Comparison of ENCODE assay signal across 8 cellular contexts in the genomic region with DNA sequence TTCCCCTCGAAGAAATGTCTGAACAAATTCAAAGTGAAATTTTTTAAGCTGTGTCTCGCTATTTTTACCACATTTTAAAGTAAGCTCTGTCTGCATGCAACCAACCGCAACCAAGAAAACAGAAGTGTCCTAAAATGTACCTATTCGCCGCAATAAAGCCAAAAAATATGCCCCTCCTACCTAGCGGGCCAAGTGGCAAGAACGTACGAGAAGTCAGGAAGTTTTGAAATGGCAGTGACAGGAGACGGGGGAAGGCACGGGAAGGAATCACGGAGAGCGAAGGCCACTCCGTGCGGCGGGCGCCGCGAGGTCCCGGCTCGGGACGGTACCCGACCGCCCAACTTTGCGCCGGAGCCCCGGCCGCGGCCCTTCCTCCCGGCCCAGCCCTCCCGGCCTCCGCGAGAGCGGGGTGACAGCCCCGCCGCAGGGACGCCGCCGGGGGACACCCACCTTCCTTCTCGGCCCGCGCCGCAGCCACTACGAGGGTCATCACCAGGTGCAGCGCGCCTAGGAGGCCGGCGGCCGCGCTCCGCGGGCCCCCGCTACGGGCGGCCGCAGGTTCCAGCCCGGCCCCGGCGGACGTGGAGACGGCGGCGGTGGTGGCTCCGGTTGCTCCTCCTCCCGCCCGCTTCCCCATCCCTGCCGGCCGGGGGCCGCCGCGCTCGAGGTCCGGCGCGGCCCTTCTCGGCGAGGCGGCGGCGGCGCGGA. TPM values are rescaled to one million over a fixed set of nuclear protein-coding genes. Genes with fewer than 3 reads are reported as not detected.
DNase-seq lines count a peak whose midpoint lies in the region; ATAC-seq and TF ChIP-seq lines count a peak whose summit lies in the region.

No MANE protein-coding gene starts in this region.

- H3K4me3 Mint-ChIP-seq in CD14-positive monocyte (peak overlapping the region; percentile 88 to 92), glutamatergic neuron (ENCODE audit: unreplicated experiment) (peak overlapping the region; percentile 97)

- TF ChIP-seq CTCF in CD14-positive monocyte (IDR thresholded peaks at IDR 0.05) (no peak), glutamatergic neuron (IDR thresholded peaks at IDR 0.05; ENCODE audit: partially characterized antibody, unreplicated experiment) (no peak)

- H3K27ac Mint-ChIP-seq in CD14-positive monocyte (peak overlapping the region; percentile 87 to 97 (median 95)), glutamatergic neuron (ENCODE audit: unreplicated experiment) (peak overlapping the region; percentile 90)

- peak; percentile 44 for ATAC-seq in HG03432 (IDR thresholded peaks at IDR 0.05; ENCODE audit: unreplicated experiment)

- H3K27me3 Mint-ChIP-seq in CD14-positive monocyte (ENCODE audit: low read depth in 3 of 3) (peaks cover under 1 to 4% (median 2%) of the 10 kb centered on the region in 3 donors), glutamatergic neuron (ENCODE audit: unreplicated experiment) (peaks cover 4% of the 10 kb centered on the region)

- H3K9me3 Mint-ChIP-seq in CD14-positive monocyte (no peaks in the 10 kb centered on the region), glutamatergic neuron (ENCODE audit: unreplicated experiment) (peaks cover 7% of the 10 kb centered on the region)

- intact Hi-C loops in CD14-positive monocyte (cut with micrococcal nuclease): no loop called here

- DNase-seq in CD14-positive monocyte (ENCODE audit: low spot score): no peak
- peak; percentile 19 for DNase-seq in GM19240 (ENCODE audit: insufficient read length, low spot score)
- DNase-seq in RPMI8226: peak; percentile 76
- DNase-seq in activated gamma-delta T cell (lab: John Stamatoyannopoulos, UW): peak; percentile 41
- no peak for DNase-seq in glutamatergic neuron
- peak; percentile 44 for DNase-seq in pons (ENCODE audit: low spot score)
- peak; percentile 46 for DNase-seq in ureter (ENCODE audit: low spot score)

- H3K4me1 Mint-ChIP-seq in CD14-positive monocyte (peaks cover 46% of the 10 kb centered on the region), glutamatergic neuron (ENCODE audit: low read depth, unreplicated experiment) (peaks cover 23% of the 10 kb centered on the region)

- H3K36me3 Mint-ChIP-seq in CD14-positive monocyte (peaks cover 0 to 1% of the 10 kb centered on the region in 2 donors), glutamatergic neuron (ENCODE audit: unreplicated experiment) (no peaks in the 10 kb centered on the region)

RNA-seq across cellular contexts. Expression of a gene that starts 0.6 kb away (rescaled TPM):
- polyA plus RNA-seq in CD14-positive monocyte: 1 to 10 TPM; 7.0 to 8.2 TPM
- total RNA-seq in glutamatergic neuron (ENCODE audit: unreplicated experiment): 36.6 TPM
- total RNA-seq in ureter: 67.7 TPM

Comparison
In these comparisons a context has a peak if more than half of its experiments do, and no peak if none do; other contexts are left out.
1. DNase-seq: peak in GM19240 (single experiment), RPMI8226 (single experiment), activated gamma-delta T cell (single experiment), pons (single experiment) and ureter (single experiment); none in CD14-positive monocyte (single experiment) and glutamatergic neuron (single experiment).